Comparison of ENCODE assay signal across 18 cellular contexts in the genomic region with DNA sequence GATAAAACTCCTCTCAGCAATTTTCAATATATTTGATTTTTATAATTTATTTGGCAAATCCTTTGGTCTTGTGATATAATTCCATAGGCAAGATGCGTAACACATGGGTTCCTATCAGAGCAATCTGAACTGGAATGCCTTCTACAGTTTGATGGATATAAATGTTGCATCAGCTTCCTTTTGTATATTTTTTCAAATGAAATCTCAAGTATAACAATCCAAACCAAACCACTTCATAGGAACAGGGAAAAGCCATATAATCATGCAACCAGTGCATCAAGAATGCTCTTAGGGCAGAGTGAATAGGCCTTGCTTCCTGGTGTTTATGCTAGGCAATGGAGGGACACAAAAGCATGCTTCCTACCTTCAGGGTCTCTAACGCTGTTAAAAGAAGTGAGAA.
"Had no signal": no experiment of that assay in that cellular context is flagged by ENCODE, and none has a peak within 500 bp of the region (broad histone marks: within the 10 kb centered on the region; RNA-seq: fewer than 3 reads in every experiment).

No MANE protein-coding gene starts in this region.

- ATAC-seq: naive thymus-derived CD4-positive, alpha-beta T cell; right cardiac atrium; stimulated activated naive CD8-positive, alpha-beta T cell treated with anti-CD3 and anti-CD28 coated beads, Interleukin-15, Interleukin-2, amounts not matched to agents 100 U/mL and 50 U/mL, for 24 hours had no signal

- H3K36me3 ChIP-seq: neutrophil, tibial artery, upper lobe of left lung, uterus had no signal

- DNase-seq: cortex of kidney; esophagus squamous epithelium; foreskin melanocyte; head of caudate nucleus; kidney glomerular epithelial cell; mesendoderm; naive thymus-derived CD4-positive, alpha-beta T cell; posterior cingulate gyrus; right cardiac atrium; small intestine; stimulated activated CD4-positive, alpha-beta T cell treated with anti-CD3 and anti-CD28 coated beads, Interleukin-12 subunit alpha, Interleukin-12 subunit beta, amount 100 ng/mL, for 4 hours; stimulated activated naive CD8-positive, alpha-beta T cell treated with anti-CD3 and anti-CD28 coated beads, Interleukin-15, Interleukin-2, amounts not matched to agents 100 U/mL and 50 U/mL, for 24 hours; tibial artery; upper lobe of left lung; uterus had no signal

- H3K9me3 Mint-ChIP-seq: naive thymus-derived CD4-positive, alpha-beta T cell had no signal

- H3K79me2 ChIP-seq: hepatocyte had no signal

- H3K4me3 ChIP-seq: esophagus squamous epithelium, hepatocyte, tibial artery, upper lobe of left lung, uterus had no signal

- H3K9me3 ChIP-seq: esophagus squamous epithelium, neutrophil, tibial artery, upper lobe of left lung, uterus had no signal

- H3K4me1 ChIP-seq: esophagus squamous epithelium, tibial artery, uterus had no signal

- H3K27ac ChIP-seq: esophagus squamous epithelium, hepatocyte, neutrophil, tibial artery, upper lobe of left lung, uterus had no signal

- FAIRE-seq: islet of Langerhans, small intestine had no signal

- H3K4me2 ChIP-seq: hepatocyte had no signal

- H3K27me3 ChIP-seq: esophagus squamous epithelium, hepatocyte, neutrophil, tibial artery, upper lobe of left lung, uterus had no signal

- H3K27ac Mint-ChIP-seq: naive thymus-derived CD4-positive, alpha-beta T cell had no signal

- H2AFZ ChIP-seq: hepatocyte had no signal

- H3K4me3 Mint-ChIP-seq: naive thymus-derived CD4-positive, alpha-beta T cell had no signal
